Comparison of ENCODE assay signal across 8 cellular contexts in genomic region chr1:243343970-243344749, GRCh38.
DNase-seq lines count a peak whose midpoint lies in the region; ATAC-seq, FAIRE-seq and TF ChIP-seq lines count a peak whose summit lies in the region.

No MANE protein-coding gene starts in this region.

- peak in 2 of 3 donors; percentile 53 to 58 for DNase-seq in CD4-positive, CD25-positive, alpha-beta regulatory T cell
- DNase-seq in MM.1S (peak; percentile 75), Peyer's patch (no peak), endothelial cell of umbilical vein (ENCODE audit: low read depth, low spot score) (peak; percentile 51), neural progenitor cell (ENCODE audit: low spot score) (peak; percentile 74)
- DNase-seq in activated CD4-positive, alpha-beta T cell treated with anti-CD3 and anti-CD28 coated beads for 4 hours = no peak

- H2AFZ ChIP-seq in MM.1S (ENCODE audit: low read length) (no peak overlapping the region), endothelial cell of umbilical vein (ENCODE audit: low read depth, low read length) (no peak overlapping the region), neural progenitor cell (replicated peaks) (no peak overlapping the region)

- H3K4me1 ChIP-seq in CD4-positive, CD25-positive, alpha-beta regulatory T cell (ENCODE audit: control insufficient read depth, insufficient read depth, low read length, poor library complexity, severe bottlenecking) = no peaks in the 10 kb centered on the region
- 0 out of 2 replicates have a peak, but pooled peaks cover 7% of the 10 kb centered on the region for H3K4me1 ChIP-seq in MM.1S (ENCODE audit: low read length)
- H3K4me1 ChIP-seq in Peyer's patch = no peaks in the 10 kb centered on the region
- H3K4me1 ChIP-seq in endothelial cell of umbilical vein (ENCODE audit: control insufficient read depth, extremely low read depth, insufficient read depth, low read length) = peaks cover 17% of the 10 kb centered on the region
- peaks cover 30% of the 10 kb centered on the region for H3K4me1 ChIP-seq in neural progenitor cell

- dilution Hi-C loops in endothelial cell of umbilical vein (cut with MboI; ENCODE audit: extremely low pct_ligation_motif_present, low sequenced_read_pairs) = no loop called here

- peak; percentile 86 for TF ChIP-seq CTCF in MM.1S (IDR thresholded peaks at IDR 0.05; ENCODE audit: low read length)
- TF ChIP-seq CTCF in Peyer's patch (IDR thresholded peaks at IDR 0.05) = peak; percentile 31 to 84 (median 78)
- TF ChIP-seq CTCF in endothelial cell of umbilical vein (IDR thresholded peaks at IDR 0.05; ENCODE audit: extremely low read depth in 1 of 2, insufficient read depth in 1 of 2, low read depth in 1 of 2, low read length in 2 of 2) = peak; percentile 20 to 37
- TF ChIP-seq CTCF in neural progenitor cell (IDR thresholded peaks at IDR 0.05) = peak; percentile 89

- no peak overlapping the region for H3K27ac ChIP-seq in CD4-positive, CD25-positive, alpha-beta regulatory T cell (ENCODE audit: insufficient read depth, low read length, poor library complexity, severe bottlenecking)
- H3K27ac ChIP-seq in MM.1S (ENCODE audit: low read length) (no peak overlapping the region), Peyer's patch (no peak overlapping the region), endothelial cell of umbilical vein (ENCODE audit: insufficient read depth, low read depth, low read length) (no peak overlapping the region), neural progenitor cell (no peak overlapping the region)

- H3K36me3 Mint-ChIP-seq in CD4-positive, CD25-positive, alpha-beta regulatory T cell = peaks cover 19% of the 10 kb centered on the region
- H3K36me3 Mint-ChIP-seq in neural progenitor cell = peaks cover 4% of the 10 kb centered on the region

- TF ChIP-seq POLR2A in Peyer's patch (IDR thresholded peaks at IDR 0.05) (no peak), endothelial cell of umbilical vein (IDR thresholded peaks at IDR 0.05; ENCODE audit: low read depth, low read length) (no peak)

- H3K27me3 Mint-ChIP-seq in CD4-positive, CD25-positive, alpha-beta regulatory T cell = no peaks in the 10 kb centered on the region
- no peaks in the 10 kb centered on the region for H3K27me3 Mint-ChIP-seq in neural progenitor cell (ENCODE audit: insufficient read depth, low read depth)

- H3K9me2 ChIP-seq in MM.1S (replicated peaks; ENCODE audit: insufficient read depth, low read length) = no peaks in the 10 kb centered on the region

- intact Hi-C loops in endothelial cell of umbilical vein (cut with micrococcal nuclease) = loop anchor here (1.0 to 10.0 kb wide), 8 partner anchors 128 to 1111 kb away; partner anchors contain the start of genes ADSS2 and AKT3

- H4K20me1 ChIP-seq in MM.1S (ENCODE audit: insufficient read depth, low read length) (no peaks in the 10 kb centered on the region), endothelial cell of umbilical vein (replicated peaks; ENCODE audit: control insufficient read depth, extremely low read depth, insufficient read depth, low read length) (no peaks in the 10 kb centered on the region), neural progenitor cell (ENCODE audit: low read depth) (no peaks in the 10 kb centered on the region)

- BruUV-seq in endothelial cell of umbilical vein (replicated peaks; lab: Mats Ljungman, UMichigan) = no TSS peak

- H3K4me2 ChIP-seq in MM.1S (ENCODE audit: low read depth, low read length) (no peak overlapping the region), endothelial cell of umbilical vein (ENCODE audit: insufficient read depth, low read length) (no peak overlapping the region), neural progenitor cell (no peak overlapping the region)

- H3K79me2 ChIP-seq in MM.1S (ENCODE audit: low read length) (no peaks in the 10 kb centered on the region), endothelial cell of umbilical vein (ENCODE audit: control insufficient read depth, insufficient read depth, low read length) (no peaks in the 10 kb centered on the region), neural progenitor cell (ENCODE audit: low read depth) (no peaks in the 10 kb centered on the region)

- H3K4me3 Mint-ChIP-seq in CD4-positive, CD25-positive, alpha-beta regulatory T cell = no peak overlapping the region
- H3K4me3 Mint-ChIP-seq in neural progenitor cell = no peak overlapping the region

- no peaks in the 10 kb centered on the region for H3K27me3 ChIP-seq in CD4-positive, CD25-positive, alpha-beta regulatory T cell (ENCODE audit: control insufficient read depth, insufficient read depth, low read length)
- H3K27me3 ChIP-seq in MM.1S (replicated peaks; ENCODE audit: insufficient read depth, low read length) (no peaks in the 10 kb centered on the region), Peyer's patch (no peaks in the 10 kb centered on the region), endothelial cell of umbilical vein (ENCODE audit: control insufficient read depth in 2 of 2, insufficient read depth in 2 of 2, low read length in 2 of 2) (no peaks in the 10 kb centered on the region), neural progenitor cell (no peaks in the 10 kb centered on the region)

- H3K9me1 ChIP-seq in endothelial cell of umbilical vein (replicated peaks; ENCODE audit: control insufficient read depth, extremely low read depth, insufficient read depth, low read length) = no peaks in the 10 kb centered on the region

- H3K27ac Mint-ChIP-seq in CD4-positive, CD25-positive, alpha-beta regulatory T cell = no peak overlapping the region
- H3K27ac Mint-ChIP-seq in neural progenitor cell = no peak overlapping the region

- CTCF ChIA-PET in endothelial cell of umbilical vein (lab: Charles Lee) = interaction anchor here (0.6 to 4.1 kb wide), 63 partner anchors 9 to 1256 kb away, joined by 3 to 92 read pairs (median 4); partner anchors contain the start of genes CEP170, SDCCAG8 and ZBTB18

- H3K4me3 ChIP-seq in CD4-positive, CD25-positive, alpha-beta regulatory T cell (ENCODE audit: low read depth, low read length) = no peak overlapping the region
- H3K4me3 ChIP-seq in MM.1S (ENCODE audit: low read length) = no peak overlapping the region
- no peak overlapping the region for H3K4me3 ChIP-seq in Peyer's patch
- no peak overlapping the region for H3K4me3 ChIP-seq in endothelial cell of umbilical vein (replicated peaks in 1 of 3; ENCODE audit: insufficient read depth in 1 of 3, low read depth in 1 of 3, low read length in 3 of 3)
- no peak overlapping the region for H3K4me3 ChIP-seq in neural progenitor cell

- peaks cover 6% of the 10 kb centered on the region for H3K36me3 ChIP-seq in CD4-positive, CD25-positive, alpha-beta regulatory T cell (ENCODE audit: control insufficient read depth, insufficient read depth, low read length)
- H3K36me3 ChIP-seq in MM.1S (replicated peaks; ENCODE audit: insufficient read depth, low read length) = no peaks in the 10 kb centered on the region
- peaks cover 0 to 10% (median 0%) of the 10 kb centered on the region in 3 donors for H3K36me3 ChIP-seq in Peyer's patch
- H3K36me3 ChIP-seq in endothelial cell of umbilical vein (ENCODE audit: control insufficient read depth in 2 of 2, extremely low read depth in 1 of 2, insufficient read depth in 2 of 2, low read length in 2 of 2) = peaks cover 2 to 3% of the 10 kb centered on the region in 2 experiments
- H3K36me3 ChIP-seq in neural progenitor cell = no peaks in the 10 kb centered on the region

- H3K9ac ChIP-seq in MM.1S (ENCODE audit: low read length) = no peak overlapping the region
- H3K9ac ChIP-seq in endothelial cell of umbilical vein (replicated peaks; ENCODE audit: extremely low read depth, insufficient read depth, low read length) = no peak overlapping the region
- H3K9ac ChIP-seq in neural progenitor cell = no peak overlapping the region

- peak in 1 of 2 donors; percentile 39 for ATAC-seq in CD4-positive, CD25-positive, alpha-beta regulatory T cell (ENCODE audit: low read depth in 2 of 2)
- ATAC-seq in GM21360 (IDR thresholded peaks at IDR 0.05; ENCODE audit: unreplicated experiment) (peak; percentile 55), GM21526 (IDR thresholded peaks at IDR 0.05; ENCODE audit: low FRiP score, unreplicated experiment) (no peak)

- POLR2A ChIA-PET in endothelial cell of umbilical vein (lab: Charles Lee) = no interaction called here

- no peaks in the 10 kb centered on the region for H3K9me3 Mint-ChIP-seq in CD4-positive, CD25-positive, alpha-beta regulatory T cell
- H3K9me3 Mint-ChIP-seq in neural progenitor cell = no peaks in the 10 kb centered on the region

- peaks cover 0 to 6% (median 3%) of the 10 kb centered on the region in 4 donors for H3K4me1 Mint-ChIP-seq in CD4-positive, CD25-positive, alpha-beta regulatory T cell
- peaks cover 32% of the 10 kb centered on the region for H3K4me1 Mint-ChIP-seq in neural progenitor cell

- no peaks in the 10 kb centered on the region for H3K9me3 ChIP-seq in CD4-positive, CD25-positive, alpha-beta regulatory T cell (ENCODE audit: control insufficient read depth in 2 of 2, low read length in 2 of 2)
- H3K9me3 ChIP-seq in MM.1S (replicated peaks; ENCODE audit: insufficient read depth, low read length) (no peaks in the 10 kb centered on the region), Peyer's patch (no peaks in the 10 kb centered on the region), endothelial cell of umbilical vein (replicated peaks; ENCODE audit: control insufficient read depth, insufficient read depth, low read length) (no peaks in the 10 kb centered on the region), neural progenitor cell (ENCODE audit: low read depth) (no peaks in the 10 kb centered on the region)

- H3F3A ChIP-seq in MM.1S (ENCODE audit: insufficient read depth, low read length) = no peaks in the 10 kb centered on the region
- H3F3A ChIP-seq in neural progenitor cell (ENCODE audit: low read depth) = peaks cover 26% of the 10 kb centered on the region

- peak; percentile 48 for FAIRE-seq in endothelial cell of umbilical vein (lab: Jason Lieb, UNC)

TF ChIP-seq in endothelial cell of umbilical vein, 7 proteins besides CTCF, POLR2A, EP300 and RAD21:
- no peak for TF ChIP-seq POLR2AphosphoS5 (IDR thresholded peaks at IDR 0.05; ENCODE audit: insufficient read depth, low read depth, low read length)
- TF ChIP-seq EZH2 (IDR thresholded peaks at IDR 0.05; ENCODE audit: borderline replicate concordance, low read depth, low read length, severe bottlenecking) = no peak
- TF ChIP-seq, protein P1, sequence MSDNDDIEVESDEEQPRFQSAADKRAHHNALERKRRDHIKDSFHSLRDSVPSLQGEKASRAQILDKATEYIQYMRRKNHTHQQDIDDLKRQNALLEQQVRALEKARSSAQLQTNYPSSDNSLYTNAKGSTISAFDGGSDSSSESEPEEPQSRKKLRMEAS (IDR thresholded peaks at IDR 0.05; ENCODE audit: insufficient read depth, insufficient read length) = no peak
- no peak for TF ChIP-seq JUN (IDR thresholded peaks at IDR 0.05; ENCODE audit: borderline replicate concordance, insufficient read depth, insufficient read length, low read depth)
- TF ChIP-seq FOS (IDR thresholded peaks at IDR 0.05; ENCODE audit: borderline replicate concordance, insufficient read depth, low read length) = no peak
- TF ChIP-seq GATA2 (IDR thresholded peaks at IDR 0.05; ENCODE audit: insufficient read depth, insufficient read length, low read depth, low read length) = no peak
TF ChIP-seq in endothelial cell of umbilical vein: peak in this region for 0.

Comparison
In these comparisons a context has a peak if more than half of its experiments do, and no peak if none do; other contexts are left out.
1. DNase-seq: peak in CD4-positive, CD25-positive, alpha-beta regulatory T cell (2 of 3), MM.1S (single experiment), endothelial cell of umbilical vein (single experiment) and neural progenitor cell (single experiment); none in Peyer's patch (0 of 3) and activated CD4-positive, alpha-beta T cell treated with anti-CD3 and anti-CD28 coated beads for 4 hours (0 of 2).
2. CTCF ChIP-seq: peak in every context shown above with its lines; median percentile 89 in neural progenitor cell; 86 in MM.1S; 78 in Peyer's patch; 28 in endothelial cell of umbilical vein.